Comparison of ENCODE assay signal across 9 cellular contexts in genomic region chr12:53182836-53183235, GRCh38. TPM values are rescaled to one million over a fixed set of nuclear protein-coding genes. Genes with fewer than 3 reads are reported as not detected.
DNase-seq lines count a peak whose midpoint lies in the region; ATAC-seq and TF ChIP-seq lines count a peak whose summit lies in the region.
"Had no signal": no experiment of that assay in that cellular context is flagged by ENCODE, and none has a peak within 500 bp of the region (broad histone marks: within the 10 kb centered on the region; RNA-seq: fewer than 3 reads in every experiment).

No MANE protein-coding gene starts in this region.

- H3K4me1 Mint-ChIP-seq in GM23338, result peaks cover 27% of the 10 kb centered on the region

- H4K20me1 ChIP-seq in GM23338 (replicated peaks; ENCODE audit: insufficient read depth), result peaks cover 23% of the 10 kb centered on the region

- TF ChIP-seq POLR2A in tibial nerve (IDR thresholded peaks at IDR 0.05), result no peak

- TF ChIP-seq CTCF in GM23338 (conservative IDR thresholded peaks at IDR 0.05; ENCODE audit: low read depth in 2 of 2), result no peak
- no peak for TF ChIP-seq CTCF in tibial nerve (IDR thresholded peaks at IDR 0.05)

- H3K9me3 ChIP-seq in duodenal mucosa (ENCODE audit: control insufficient read depth in 1 of 2, low read length in 2 of 2), result no peaks in the 10 kb centered on the region
- no peaks in the 10 kb centered on the region for H3K9me3 ChIP-seq in tibial nerve

- POLR2A ChIA-PET in HEK293T (lab: Yijun Ruan, JAX), result interaction anchor here (3.9 kb wide), 1 partner anchor 11 kb away, joined by 23 read pairs; no protein-coding TSS in a partner anchor

- CTCF ChIA-PET in HEK293T (lab: Yijun Ruan, JAX), result interaction anchor here (1.4 kb wide), 1 partner anchor 31 kb away, joined by 5 read pairs; no protein-coding TSS in a partner anchor

- peaks cover 21% of the 10 kb centered on the region for H3K27me3 ChIP-seq in GM23338 (ENCODE audit: insufficient read depth)
- H3K27me3 ChIP-seq in duodenal mucosa (ENCODE audit: control insufficient read depth in 1 of 2, insufficient read depth in 2 of 2, low read length in 2 of 2), result no peaks in the 10 kb centered on the region
- no peaks in the 10 kb centered on the region for H3K27me3 ChIP-seq in tibial nerve

- DNase-seq in GM23338 (ENCODE audit: low spot score), result no peak
- DNase-seq in OCI-M1 (lab: John Stamatoyannopoulos, UW), result peak; percentile 78
- DNase-seq in pons (ENCODE audit: low spot score), result peak; percentile 29
- no peak for DNase-seq in HEK293T (ENCODE audit: extremely low spot score)
- DNase-seq in tibial nerve (ENCODE audit: low spot score in 2 of 2), result no peak
- no peak for DNase-seq in amniotic stem cell (lab: John Stamatoyannopoulos, UW)
- DNase-seq in OCI-M2 (lab: John Stamatoyannopoulos, UW; ENCODE audit: unreplicated experiment), result no peak
- DNase-seq: activated effector memory CD4-positive, alpha-beta T cell treated with Interleukin-2 at 50 U/mL for 16 hours had no signal

- no peaks in the 10 kb centered on the region for H3K9me2 ChIP-seq in GM23338 (ENCODE audit: insufficient read depth)

- peak overlapping the region; percentile 84; the same call in 1 of the 3 replicates for H3K4me3 Mint-ChIP-seq in GM23338

- H3K9me3 Mint-ChIP-seq in GM23338, result no peaks in the 10 kb centered on the region

- H3K27ac ChIP-seq in GM23338 (ENCODE audit: low read depth), result no peak overlapping the region
- no peak overlapping the region for H3K27ac ChIP-seq in duodenal mucosa (ENCODE audit: low read depth, low read length)
- no peak overlapping the region for H3K27ac ChIP-seq in tibial nerve

- 25 to 26% methylated on average over 2 of the region's 2 CpGs for WGBS in tibial nerve, 2 donors

- peaks cover 17% of the 10 kb centered on the region for H3K79me2 ChIP-seq in GM23338 (replicated peaks; ENCODE audit: insufficient read depth)

- H3K4me1 ChIP-seq in GM23338 (ENCODE audit: insufficient read depth) (peaks cover 17% of the 10 kb centered on the region), duodenal mucosa (ENCODE audit: control insufficient read depth in 1 of 2, insufficient read depth in 2 of 2, low read length in 2 of 2) (peaks cover 28 to 37% of the 10 kb centered on the region in 2 donors), tibial nerve (peaks cover 0 to 60% (median 29%) of the 10 kb centered on the region in 4 donors)

- no peak overlapping the region for H3K27ac Mint-ChIP-seq in GM23338

- peaks cover 26% of the 10 kb centered on the region for H3K27me3 Mint-ChIP-seq in GM23338 (ENCODE audit: insufficient read depth, low read depth, poor library complexity)

- no peak overlapping the region for H2AFZ ChIP-seq in GM23338

- no peak for TF ChIP-seq EP300 in tibial nerve (IDR thresholded peaks at IDR 0.05)

- peak overlapping the region in 1 of 2 donors; percentile 24 for H3K9ac ChIP-seq in duodenal mucosa (ENCODE audit: low read depth in 1 of 2, low read length in 2 of 2)

- H3K4me3 ChIP-seq in GM23338, result no peak overlapping the region
- peak overlapping the region; percentile 41 to 86 for H3K4me3 ChIP-seq in duodenal mucosa (ENCODE audit: low read depth in 1 of 2, low read length in 2 of 2)
- H3K4me3 ChIP-seq in tibial nerve, result peak overlapping the region in 1 of 4 donors; percentile 8

- H3K36me3 Mint-ChIP-seq in GM23338 (ENCODE audit: low read depth), result peaks cover 61% of the 10 kb centered on the region

- no peak for ATAC-seq in GM23338

- peaks cover 19% of the 10 kb centered on the region for H3F3A ChIP-seq in GM23338 (replicated peaks; ENCODE audit: low read depth)

- H3K36me3 ChIP-seq in GM23338 (ENCODE audit: insufficient read depth) (peaks cover 18% of the 10 kb centered on the region), duodenal mucosa (ENCODE audit: control insufficient read depth in 1 of 2, insufficient read depth in 2 of 2, low read length in 2 of 2) (peaks cover 47 to 54% of the 10 kb centered on the region in 2 donors), tibial nerve (peaks cover 0 to 57% (median 11%) of the 10 kb centered on the region in 3 donors)

- H3K4me2 ChIP-seq in GM23338, result no peak overlapping the region

TF ChIP-seq in GM23338, 12 proteins besides CTCF, POLR2A, EP300 and RAD21 (continues in another document):
- TF ChIP-seq POLR2AphosphoS5 (IDR thresholded peaks at IDR 0.05; ENCODE audit: low read depth), result no peak
- no peak for TF ChIP-seq ZNF114 (CRISPR knock-in tag; IDR thresholded peaks at IDR 0.05)
- TF ChIP-seq REST (IDR thresholded peaks at IDR 0.05; ENCODE audit: unreplicated experiment), result no peak
- no peak for TF ChIP-seq EZH2 (IDR thresholded peaks at IDR 0.05; ENCODE audit: low read depth, unreplicated experiment)

TF ChIP-seq in HEK293T, 16 proteins besides CTCF, POLR2A, EP300 and RAD21:
- TF ChIP-seq L3MBTL2 (conservative IDR thresholded peaks at IDR 0.05) (no peak), SUZ12 (IDR thresholded peaks at IDR 0.05) (no peak), LEF1 (IDR thresholded peaks at IDR 0.05; ENCODE audit: borderline replicate concordance) (no peak), HDGF (IDR thresholded peaks at IDR 0.05; ENCODE audit: borderline replicate concordance) (no peak), ELF4 (IDR thresholded peaks at IDR 0.05) (no peak), ARNT (IDR thresholded peaks at IDR 0.05) (no peak), FOXA1 (IDR thresholded peaks at IDR 0.05) (no peak), TARDBP (IDR thresholded peaks at IDR 0.05) (no peak)
TF ChIP-seq in HEK293T: peak in this region for 0.

RNA-seq across cellular contexts. Expression of gene CSAD, which starts 2.1 kb away (rescaled TPM):
- total RNA-seq in GM23338 (2014; rRNA removed; shearing (Covaris generic)), result 3.6 and 7.1 TPM in 2 replicates
- 3.1 and 3.2 TPM in 2 replicates for polyA plus RNA-seq in GM23338 (2016; fragmentation: Nextera tagmentation; extraction: Ambion mirVana)
- total RNA-seq in tibial nerve, result 10 to 100 TPM; 52.4 to 90.6 (median 78.7) TPM

RNA-seq across cellular contexts. Expression of gene ZNF740, which starts 2.3 kb away (rescaled TPM):
- 13.0 and 13.2 TPM in 2 replicates for total RNA-seq in GM23338 (2014; rRNA removed; shearing (Covaris generic))
- polyA plus RNA-seq in GM23338 (2016; fragmentation: Nextera tagmentation; extraction: Ambion mirVana), result 1.3 and 2.6 TPM in 2 replicates
- 10 to 100 TPM; 10.2 to 67.7 (median 22.7) TPM for total RNA-seq in tibial nerve

RNA-seq across cellular contexts. Expression of gene ITGB7, which starts 24.2 kb away (rescaled TPM):
- total RNA-seq in GM23338 (2014; rRNA removed; shearing (Covaris generic)), result 0.39 TPM in 1 of 2 replicates, not detected in the other
- polyA plus RNA-seq in GM23338 (2016; fragmentation: Nextera tagmentation; extraction: Ambion mirVana), result 0.32 and 0.43 TPM in 2 replicates
- total RNA-seq in tibial nerve, result 10 to 100 TPM in 2 of 4 donors, 1 to 10 TPM in 2; 3.6 to 15.1 (median 8.9) TPM

RNA-seq across cellular contexts. Expression of gene RARG, which starts 49.2 kb away (rescaled TPM):
- total RNA-seq in GM23338 (2014; rRNA removed; shearing (Covaris generic)), result 39.3 and 50.2 TPM in 2 replicates
- polyA plus RNA-seq in GM23338 (2016; fragmentation: Nextera tagmentation; extraction: Ambion mirVana), result 16.4 and 18.5 TPM in 2 replicates
- 10 to 100 TPM; 28.0 to 32.3 (median 31.4) TPM for total RNA-seq in tibial nerve

Comparison
In these comparisons a context has a peak if more than half of its experiments do, and no peak if none do; other contexts are left out.
1. DNase-seq: peak in OCI-M1 (single experiment) and pons (single experiment); none in GM23338 (single experiment), HEK293T (single experiment), tibial nerve (0 of 2), amniotic stem cell (single experiment) and OCI-M2 (single experiment).